In genomic region chr11:86955674-86956522, GRCh38 we compare ENCODE assay signal across 1 cellular context.
TF ChIP-seq lines count a peak whose summit lies in the region.

No MANE protein-coding gene starts in this region.

TF ChIP-seq in HCT116, 20 proteins besides CTCF, POLR2A, EP300 and RAD21 (continued from another document):
- TF ChIP-seq MAX (IDR thresholded peaks at IDR 0.05) (peak; percentile 63; the same call in 1 of the 2 replicates), FOSL1 (IDR thresholded peaks at IDR 0.05; ENCODE audit: low read depth) (no peak), SRF (IDR thresholded peaks at IDR 0.05; ENCODE audit: low read depth) (no peak), JUND (IDR thresholded peaks at IDR 0.05) (no peak), ELF1 (IDR thresholded peaks at IDR 0.05; ENCODE audit: borderline replicate concordance, low read depth) (no peak)
